9 cellular contexts compared by ENCODE assay signal in the genomic region with DNA sequence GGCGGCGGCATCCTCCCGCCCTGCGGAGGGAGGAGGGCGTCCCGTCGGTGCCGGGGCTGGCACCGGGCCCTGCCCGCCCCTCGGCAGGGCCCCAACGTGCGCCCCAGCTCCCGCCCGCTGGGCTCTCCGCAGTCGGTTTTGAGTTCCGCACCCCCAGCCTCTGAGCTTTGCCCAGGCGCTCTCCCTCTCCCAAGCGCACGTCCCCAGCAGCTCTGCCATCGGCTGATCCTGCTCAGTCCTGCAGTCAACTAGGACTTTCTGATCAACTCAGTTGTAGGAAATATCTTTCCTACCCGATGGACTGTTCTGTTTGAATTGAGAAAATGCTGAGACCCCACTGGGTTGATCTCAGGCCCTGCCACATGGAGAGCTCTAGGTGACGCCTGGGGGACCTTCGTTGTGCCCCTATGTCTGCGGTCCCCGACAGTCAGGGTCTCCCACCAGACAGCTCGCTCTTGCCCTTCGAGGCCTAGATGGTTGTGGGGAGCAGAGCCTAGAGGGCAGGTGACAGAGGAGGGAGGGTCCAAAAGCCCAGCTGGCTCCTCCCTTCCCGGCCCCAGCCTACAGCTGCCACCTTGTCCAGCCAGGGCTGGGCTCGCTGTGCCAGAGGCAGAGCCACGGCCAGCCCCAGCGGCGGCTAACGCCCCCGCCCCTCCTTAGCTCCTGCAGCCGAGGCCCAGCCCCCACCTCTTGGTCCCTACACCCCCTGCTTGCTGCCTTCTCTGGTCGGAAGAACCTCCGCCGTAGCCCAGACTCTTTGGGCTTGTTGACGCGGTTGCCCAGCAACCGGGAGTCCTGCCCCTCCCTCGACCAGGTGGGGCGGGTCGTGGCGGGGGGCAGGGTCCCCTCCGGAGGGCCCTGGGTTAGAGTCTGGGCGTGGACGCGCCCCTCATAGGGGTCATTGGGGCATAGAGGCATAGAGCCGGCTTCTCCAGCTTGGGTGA. TPM values are rescaled to one million over a fixed set of nuclear protein-coding genes. Genes with fewer than 3 reads are reported as not detected.
A peak's percentile ranks its signal among the peaks of the same experiment; 100 is the strongest.
DNase-seq lines count a peak whose midpoint lies in the region; ATAC-seq and TF ChIP-seq lines count a peak whose summit lies in the region.
"Had no signal": no experiment of that assay in that cellular context is flagged by ENCODE, and none has a peak within 500 bp of the region (broad histone marks: within the 10 kb centered on the region; RNA-seq: fewer than 3 reads in every experiment).

A gene with protein sequence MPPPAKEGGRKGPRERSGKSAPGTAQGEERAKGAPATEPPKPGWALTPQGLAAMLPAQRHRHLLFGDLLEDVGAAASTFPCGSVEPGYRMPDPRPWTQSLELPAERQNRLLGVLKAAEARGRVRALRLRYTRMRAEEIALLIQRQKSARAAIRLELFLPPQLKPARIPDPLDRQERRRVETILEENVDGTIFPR (minus strand): TSS at position 190 of the 944 bp plus-strand sequence. CDS start 179 bp downstream, at position 11.

- peaks cover 23% of the 10 kb centered on the region for H3K4me1 Mint-ChIP-seq in T-helper 2 cell treated with Interferon-gamma antibody and Interleukin-4, amounts not matched to agents 5 μg/mL and 100 μg/mL, for 36 hours (ENCODE audit: low read depth)
- H3K4me1 Mint-ChIP-seq in WTC11 = peaks cover 21% of the 10 kb centered on the region

- no peaks in the 10 kb centered on the region for H3K36me3 ChIP-seq in stomach smooth muscle (ENCODE audit: control insufficient read depth in 2 of 2, insufficient read depth in 2 of 2, low read length in 2 of 2)

- H3K4me1 ChIP-seq in stomach smooth muscle (ENCODE audit: control insufficient read depth, insufficient read depth, low read length) = peaks cover 20% of the 10 kb centered on the region

- H3K27ac Mint-ChIP-seq in T-helper 2 cell treated with Interferon-gamma antibody and Interleukin-4, amounts not matched to agents 5 μg/mL and 100 μg/mL, for 36 hours = peak within 1 kb of the TSS; percentile 67
- H3K27ac Mint-ChIP-seq in WTC11 = no peak within 1 kb of the TSS

- H3K27me3 ChIP-seq in stomach smooth muscle (ENCODE audit: control insufficient read depth in 1 of 2, insufficient read depth in 2 of 2, low read length in 2 of 2) = peaks cover 26 to 30% of the 10 kb centered on the region in 2 donors

- TF ChIP-seq CTCF in WTC11 (IDR thresholded peaks at IDR 0.05) = no peak

- CTCF ChIA-PET in WTC11 (lab: Charles Lee) = interaction anchor here (0.6 to 5.6 kb wide), 36 partner anchors 7 to 501 kb away, joined by 3 to 119 read pairs (median 5); a partner anchor contains a TSS

- no peak for DNase-seq in T-helper 2 cell treated with Interferon-gamma antibody and Interleukin-4, amounts not matched to agents 5 μg/mL and 100 μg/mL, for 36 hours (ENCODE audit: low spot score)
- no peak for DNase-seq in T-helper 2 cell
- DNase-seq in WTC11 (ENCODE audit: low spot score) = peak; percentile 54
- no peak for DNase-seq in NCI-H446 (lab: John Stamatoyannopoulos, UW)
- DNase-seq in NCI-H1436 treated with DMSO at 0.1 percent for 48 hours (lab: John Stamatoyannopoulos, UW) = no peak

- H3K9me3 ChIP-seq in stomach smooth muscle (ENCODE audit: control insufficient read depth in 2 of 2, low read length in 2 of 2) = peaks cover 0 to 3% of the 10 kb centered on the region in 2 donors

- ATAC-seq in WTC11 (peak; percentile 46), GM21423 (IDR thresholded peaks at IDR 0.05; ENCODE audit: unreplicated experiment) (no peak)

- POLR2A ChIA-PET in WTC11 (lab: Charles Lee) = interaction anchor here (0.9 kb wide), 1 partner anchor 35 kb away, joined by 4 read pairs; no protein-coding TSS in a partner anchor

- H3K9ac ChIP-seq in stomach smooth muscle (ENCODE audit: low read length in 2 of 2) = no peak within 1 kb of the TSS

- no peaks in the 10 kb centered on the region for H3K36me3 Mint-ChIP-seq in T-helper 2 cell treated with Interferon-gamma antibody and Interleukin-4, amounts not matched to agents 5 μg/mL and 100 μg/mL, for 36 hours (ENCODE audit: low read depth)
- H3K36me3 Mint-ChIP-seq in WTC11 = no peaks in the 10 kb centered on the region

- H3K27me3 Mint-ChIP-seq in T-helper 2 cell treated with Interferon-gamma antibody and Interleukin-4, amounts not matched to agents 5 μg/mL and 100 μg/mL, for 36 hours (ENCODE audit: low read depth) = peaks cover 46% of the 10 kb centered on the region
- peaks cover 59% of the 10 kb centered on the region for H3K27me3 Mint-ChIP-seq in WTC11 (ENCODE audit: low read depth)

- H3K27ac ChIP-seq in stomach smooth muscle (ENCODE audit: low read length) = no peak within 1 kb of the TSS

- H3K4me3 ChIP-seq in iPS-11a (ENCODE audit: low read depth, low read length) (peak within 1 kb of the TSS; percentile 53), stomach smooth muscle (ENCODE audit: low read length in 2 of 2) (peak within 1 kb of the TSS; percentile 31 to 69)

- no peaks in the 10 kb centered on the region for H3K9me3 Mint-ChIP-seq in T-helper 2 cell treated with Interferon-gamma antibody and Interleukin-4, amounts not matched to agents 5 μg/mL and 100 μg/mL, for 36 hours
- 0 out of 2 replicates have a peak, but pooled peaks cover 3% of the 10 kb centered on the region for H3K9me3 Mint-ChIP-seq in WTC11

- peak within 1 kb of the TSS; percentile 82 for H3K4me3 Mint-ChIP-seq in T-helper 2 cell treated with Interferon-gamma antibody and Interleukin-4, amounts not matched to agents 5 μg/mL and 100 μg/mL, for 36 hours
- peak within 1 kb of the TSS; percentile 85 for H3K4me3 Mint-ChIP-seq in WTC11

TF ChIP-seq in WTC11, 78 proteins besides CTCF, POLR2A, EP300 and RAD21:
- TF ChIP-seq ETV6 (CRISPR knock-in tag; IDR thresholded peaks at IDR 0.05) (peak; percentile 74), SOX15 (CRISPR knock-in tag; IDR thresholded peaks at IDR 0.05) (no peak)
TF ChIP-seq in WTC11: peak in this region for 1.

RNA-seq across cellular contexts. Expression of the gene that starts here (rescaled TPM):
- total RNA-seq in WTC11 (2021) = 0.53 to 1.7 TPM (median 0.73 TPM) in 3 replicates
- total RNA-seq: Daoy had no signal
